9 cellular contexts compared by ENCODE assay signal in the genomic region with DNA sequence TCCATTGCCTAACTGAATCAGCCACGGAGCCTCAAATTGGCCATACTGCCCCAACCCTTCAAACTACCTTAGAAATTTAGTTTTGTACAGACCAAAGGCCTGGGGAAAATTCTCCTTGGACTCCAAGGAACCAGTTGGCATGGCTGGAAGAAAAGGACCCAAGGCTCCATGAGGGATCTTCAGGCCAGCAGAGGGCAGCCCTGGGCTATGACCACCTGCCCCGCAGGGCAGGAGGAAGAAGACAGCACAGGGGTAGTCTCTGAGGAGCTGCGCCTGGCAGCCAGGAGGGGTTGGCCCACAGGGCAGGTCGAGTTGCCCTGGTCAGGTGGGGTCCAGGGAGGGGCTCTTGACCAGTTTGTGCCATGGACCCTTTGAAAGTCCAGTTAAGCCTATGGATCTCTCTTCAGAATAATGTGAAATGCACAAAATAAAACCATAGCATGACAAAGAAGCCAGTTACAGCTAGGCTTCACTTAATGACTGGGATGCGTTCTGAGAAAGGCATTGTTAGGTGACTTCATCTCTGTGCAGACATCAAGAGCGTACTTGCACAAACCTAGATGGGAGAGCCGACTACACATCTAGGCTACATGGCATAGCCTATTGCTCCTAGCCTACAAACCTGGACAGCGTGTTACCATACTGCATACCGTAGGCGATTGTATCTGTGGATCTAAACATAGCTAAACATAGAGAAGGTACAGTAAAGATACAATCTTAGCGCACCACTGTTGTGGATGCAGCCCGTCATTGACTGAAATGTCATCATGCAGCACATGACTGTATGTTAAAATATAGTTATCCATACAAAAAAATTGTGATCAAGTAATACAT. TPM values are rescaled to one million over a fixed set of nuclear protein-coding genes. Genes with fewer than 3 reads are reported as not detected.
A peak's percentile ranks its signal among the peaks of the same experiment; 100 is the strongest.
DNase-seq lines count a peak whose midpoint lies in the region; ATAC-seq, FAIRE-seq and TF ChIP-seq lines count a peak whose summit lies in the region.
"Had no signal": no experiment of that assay in that cellular context is flagged by ENCODE, and none has a peak within 500 bp of the region (broad histone marks: within the 10 kb centered on the region; RNA-seq: fewer than 3 reads in every experiment).

No MANE protein-coding gene starts in this region.

- no peak overlapping the region for H3K4me3 Mint-ChIP-seq in CD14-positive monocyte
- H3K4me3 Mint-ChIP-seq in activated naive CD8-positive, alpha-beta T cell treated with anti-CD3 and anti-CD28 coated beads for 36 hours, result no peak overlapping the region

- H4K20me1 ChIP-seq in PC-9 (ENCODE audit: insufficient read depth), result no peaks in the 10 kb centered on the region

- no peaks in the 10 kb centered on the region for H3F3A ChIP-seq in PC-9 (ENCODE audit: insufficient read depth, low read depth)

- H3K4me3 ChIP-seq in PC-9 (no peak overlapping the region), right cardiac atrium (ENCODE audit: low read length) (no peak overlapping the region)

- no peaks in the 10 kb centered on the region for H3K9me3 Mint-ChIP-seq in CD14-positive monocyte
- no peaks in the 10 kb centered on the region for H3K9me3 Mint-ChIP-seq in activated naive CD8-positive, alpha-beta T cell treated with anti-CD3 and anti-CD28 coated beads for 36 hours

- no peak for TF ChIP-seq POLR2A in H54 (IDR thresholded peaks at IDR 0.05; ENCODE audit: low read depth, low read length)

- no peaks in the 10 kb centered on the region for H3K79me2 ChIP-seq in PC-9 (ENCODE audit: low read depth)

- H3K36me3 ChIP-seq in PC-9 (ENCODE audit: low read depth), result no peaks in the 10 kb centered on the region

- H3K27me3 ChIP-seq in PC-9 (ENCODE audit: insufficient read depth, low read depth) (peaks cover 32% of the 10 kb centered on the region; the same call in 1 of the 2 replicates), right cardiac atrium (ENCODE audit: control insufficient read depth, insufficient read depth) (no peaks in the 10 kb centered on the region)

- peaks cover 8 to 11% (median 9%) of the 10 kb centered on the region in 3 donors for H3K27me3 Mint-ChIP-seq in CD14-positive monocyte (ENCODE audit: low read depth in 3 of 3)
- H3K27me3 Mint-ChIP-seq in activated naive CD8-positive, alpha-beta T cell treated with anti-CD3 and anti-CD28 coated beads for 36 hours, result no peaks in the 10 kb centered on the region

- no TSS peak for BruUV-seq in PC-9 (replicated peaks; lab: Mats Ljungman, UMichigan)

- H3K9me2 ChIP-seq in PC-9 (ENCODE audit: insufficient read depth), result no peaks in the 10 kb centered on the region

- DNase-seq in CD14-positive monocyte (ENCODE audit: low spot score) (no peak), H54 (ENCODE audit: insufficient read length, low spot score) (peak; percentile 87), PC-9 (peak; percentile 41 to 62), right cardiac atrium (peak; percentile 40 to 83 (median 64))
- DNase-seq in activated naive CD8-positive, alpha-beta T cell treated with anti-CD3 and anti-CD28 coated beads for 36 hours, result peak; percentile 41
- DNase-seq in stimulated activated CD4-positive, alpha-beta T cell treated with anti-CD3 and anti-CD28 coated beads, Interleukin-12 subunit alpha, Interleukin-12 subunit beta, amount 100 ng/mL, for 4 hours, result peak; percentile 30

- POLR2A ChIA-PET in PC-9 (lab: Charles Lee; ENCODE audit: unreplicated experiment), result interaction anchor here (0.6 kb wide), 1 partner anchor 42 kb away, joined by 4 read pairs; no protein-coding TSS in a partner anchor

- 80% methylated on average over 12 of the region's 12 CpGs for WGBS in right cardiac atrium

- FAIRE-seq in H54 (lab: Jason Lieb, UNC), result no peak

- intact Hi-C loops in CD14-positive monocyte (cut with micrococcal nuclease), result no loop called here
- intact Hi-C loops in PC-9 (cut with micrococcal nuclease; ENCODE audit: unreplicated experiment), result loop anchor here (1.0 to 2.0 kb wide), 3 partner anchors 28 to 275 kb away; no protein-coding TSS in a partner anchor
- intact Hi-C loops in right cardiac atrium (cut with DNase I), result no loop called here

- CTCF ChIA-PET in PC-9 (lab: Charles Lee), result interaction anchor here (0.8 to 1.4 kb wide), 5 partner anchors 10 to 144 kb away, joined by 3 to 9 read pairs (median 3); no protein-coding TSS in a partner anchor

- H3K27ac Mint-ChIP-seq in CD14-positive monocyte, result peak overlapping the region in 1 of 7 donors; percentile 23
- no peak overlapping the region for H3K27ac Mint-ChIP-seq in activated naive CD8-positive, alpha-beta T cell treated with anti-CD3 and anti-CD28 coated beads for 36 hours

- TF ChIP-seq CTCF in CD14-positive monocyte (IDR thresholded peaks at IDR 0.05), result peak; percentile 66
- peak; percentile 75 for TF ChIP-seq CTCF in PC-9 (conservative IDR thresholded peaks at IDR 0.05)

- H3K27ac ChIP-seq in PC-9, result no peak overlapping the region
- H3K27ac ChIP-seq in right cardiac atrium (ENCODE audit: low read length), result no peak overlapping the region

- peak; percentile 66 to 70 for ATAC-seq in right cardiac atrium
- ATAC-seq in GM18868 (IDR thresholded peaks at IDR 0.05; ENCODE audit: unreplicated experiment), result no peak
- ATAC-seq in HG03159 (IDR thresholded peaks at IDR 0.05; ENCODE audit: unreplicated experiment), result no peak

- H3K36me3 Mint-ChIP-seq in CD14-positive monocyte, result no peaks in the 10 kb centered on the region
- no peaks in the 10 kb centered on the region for H3K36me3 Mint-ChIP-seq in activated naive CD8-positive, alpha-beta T cell treated with anti-CD3 and anti-CD28 coated beads for 36 hours

- H3K4me2 ChIP-seq in PC-9, result no peak overlapping the region

- no peak overlapping the region for H2AFZ ChIP-seq in PC-9

- H3K9me3 ChIP-seq in PC-9 (ENCODE audit: insufficient read depth, low read depth), result no peaks in the 10 kb centered on the region
- H3K9me3 ChIP-seq in right cardiac atrium (ENCODE audit: control insufficient read depth, low read length), result no peaks in the 10 kb centered on the region

- H3K4me1 ChIP-seq in PC-9 (replicated peaks; ENCODE audit: insufficient read depth) (no peaks in the 10 kb centered on the region), right cardiac atrium (ENCODE audit: control insufficient read depth, insufficient read depth, low read length) (no peaks in the 10 kb centered on the region)

- peaks cover 2% of the 10 kb centered on the region for H3K4me1 Mint-ChIP-seq in CD14-positive monocyte
- H3K4me1 Mint-ChIP-seq in activated naive CD8-positive, alpha-beta T cell treated with anti-CD3 and anti-CD28 coated beads for 36 hours, result peaks cover 2% of the 10 kb centered on the region

RNA-seq across cellular contexts. Expression of a gene that starts 26.1 kb away (rescaled TPM):
- not detected for polyA plus RNA-seq in CD14-positive monocyte
- not detected in 2 replicates for total RNA-seq in PC-9 (2021)
- not detected for total RNA-seq in activated naive CD8-positive, alpha-beta T cell treated with anti-CD3 and anti-CD28 coated beads for 36 hours
- total RNA-seq in right cardiac atrium, result under 1 TPM in 2 of 4 donors, not detected in 2; 0.06 to 0.09 TPM
- not detected for polyA plus RNA-seq in right cardiac atrium
- total RNA-seq: mononuclear cell had no signal

RNA-seq across cellular contexts. Expression of a gene that starts 40.9 kb away (rescaled TPM):
- polyA plus RNA-seq in CD14-positive monocyte, result not detected
- 0.24 and 0.38 TPM in 2 replicates for total RNA-seq in PC-9 (2021)
- total RNA-seq in activated naive CD8-positive, alpha-beta T cell treated with anti-CD3 and anti-CD28 coated beads for 36 hours, result under 1 TPM; 0.30 to 0.35 TPM
- total RNA-seq in right cardiac atrium, result not detected
- polyA plus RNA-seq in right cardiac atrium, result not detected
- total RNA-seq: mononuclear cell had no signal

Comparison
In these comparisons a context has a peak if more than half of its experiments do, and no peak if none do; other contexts are left out.
1. ATAC-seq: peak in right cardiac atrium (2 of 2); none in GM18868 (single experiment) and HG03159 (single experiment).